11 cellular contexts compared by ENCODE assay signal in the genomic region with DNA sequence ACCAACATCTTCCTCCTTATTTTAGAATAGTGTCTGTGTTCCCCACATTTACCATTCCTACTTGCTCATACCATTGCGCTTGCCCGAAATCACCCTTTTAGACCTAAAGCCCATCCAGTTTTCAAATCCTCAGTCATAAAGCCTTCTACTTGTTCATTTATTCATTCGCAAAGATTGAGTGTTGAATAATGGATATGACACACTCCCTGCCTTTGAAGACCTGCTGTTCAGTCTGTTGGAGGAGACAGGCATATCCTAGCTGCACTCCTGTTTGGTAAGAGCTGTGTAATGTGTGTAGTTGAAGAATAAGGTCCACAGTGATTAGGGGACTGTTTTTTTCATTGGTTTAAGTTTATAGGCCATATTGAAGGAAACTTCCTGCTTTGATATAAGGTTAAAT. TPM values are rescaled to one million over a fixed set of nuclear protein-coding genes. Genes with fewer than 3 reads are reported as not detected.
DNase-seq lines count a peak whose midpoint lies in the region; ATAC-seq, FAIRE-seq and TF ChIP-seq lines count a peak whose summit lies in the region.
"Had no signal": no experiment of that assay in that cellular context is flagged by ENCODE, and none has a peak within 500 bp of the region (broad histone marks: within the 10 kb centered on the region; RNA-seq: fewer than 3 reads in every experiment).

No MANE protein-coding gene starts in this region.

- no peak for TF ChIP-seq CTCF in activated CD8-positive, alpha-beta T cell treated with anti-CD3 and anti-CD28 coated beads for 36 hours (IDR thresholded peaks at IDR 0.05)
- TF ChIP-seq CTCF in GM13977 (IDR thresholded peaks at IDR 0.05; ENCODE audit: extremely low read depth, insufficient read depth, missing control alignments), result no peak

- no peak for ATAC-seq in activated CD8-positive, alpha-beta T cell treated with anti-CD3 and anti-CD28 coated beads for 36 hours

- H3K4me1 Mint-ChIP-seq in activated CD8-positive, alpha-beta T cell treated with anti-CD3 and anti-CD28 coated beads for 36 hours (ENCODE audit: low read depth), result peaks cover 26% of the 10 kb centered on the region
- peaks cover 32 to 50% of the 10 kb centered on the region in 2 donors for H3K4me1 Mint-ChIP-seq in immature natural killer cell

- DNase-seq in HAP-1 (ENCODE audit: low spot score in 2 of 2) (no peak), immature natural killer cell (no peak), GM13977 (ENCODE audit: low spot score) (no peak), small intestine (no peak)
- DNase-seq in activated CD8-positive, alpha-beta T cell treated with anti-CD3 and anti-CD28 coated beads for 36 hours, result no peak
- DNase-seq in stimulated activated naive CD4-positive, alpha-beta T cell (lab: John Stamatoyannopoulos, UW), result no peak
- no peak for DNase-seq in stimulated activated CD4-positive, alpha-beta T cell treated with anti-CD3 and anti-CD28 coated beads, Interleukin-15, amount 100 ng/mL, for 24 hours
- DNase-seq: activated naive CD4-positive, alpha-beta T cell treated with anti-CD3 and anti-CD28 coated beads, Interleukin-2, amount 50 U/mL, for 16 hours; NCI-H2029 treated with DMSO at 0.1 percent for 48 hours; occipital lobe had no signal

- in situ Hi-C loops in HAP-1 (cut with MboI; ENCODE audit: low sequenced_read_pairs), result no loop called here
- in situ Hi-C loops in GM13977 (cut with MboI; ENCODE audit: low pct_unique_long_range_greater_than_20kb, low sequenced_read_pairs, unreplicated experiment), result no loop called here

- no peaks in the 10 kb centered on the region for H3K9me3 ChIP-seq in BLaER1 treated with 17β-estradiol and CSF1 and Interleukin-3, amounts not matched to agents 10 nM and 100 nM (replicated peaks in 1 of 11)
- no peaks in the 10 kb centered on the region for H3K9me3 ChIP-seq in HAP-1
- no peaks in the 10 kb centered on the region for H3K9me3 ChIP-seq in small intestine (ENCODE audit: control insufficient read depth, low read depth)

- H3K27ac Mint-ChIP-seq in activated CD8-positive, alpha-beta T cell treated with anti-CD3 and anti-CD28 coated beads for 36 hours, result peak overlapping the region; percentile 10
- H3K27ac Mint-ChIP-seq in immature natural killer cell, result peak overlapping the region; percentile 8 to 96 (median 72)

- H3K4me1 ChIP-seq in BLaER1 treated with 17β-estradiol and CSF1 and Interleukin-3, amounts not matched to agents 10 nM and 100 nM, result peaks cover 22 to 31% (median 25%) of the 10 kb centered on the region in 10 experiments
- H3K4me1 ChIP-seq in HAP-1 (peaks cover 18% of the 10 kb centered on the region), small intestine (ENCODE audit: control insufficient read depth in 2 of 2, insufficient read depth in 1 of 2, low read depth in 1 of 2, low read length in 1 of 2) (peaks cover 0 to 2% of the 10 kb centered on the region in 2 donors)

- H3K4me3 Mint-ChIP-seq in activated CD8-positive, alpha-beta T cell treated with anti-CD3 and anti-CD28 coated beads for 36 hours, result peak overlapping the region; percentile 95
- peak overlapping the region in 4 of 5 donors; percentile 86 to 95 (median 93) for H3K4me3 Mint-ChIP-seq in immature natural killer cell

- no peak overlapping the region for H3K27ac ChIP-seq in BLaER1 treated with 17β-estradiol and CSF1 and Interleukin-3, amounts not matched to agents 10 nM and 100 nM
- H3K27ac ChIP-seq in small intestine (ENCODE audit: low read depth in 1 of 2, low read length in 1 of 2), result no peak overlapping the region

- H3K27me3 Mint-ChIP-seq in activated CD8-positive, alpha-beta T cell treated with anti-CD3 and anti-CD28 coated beads for 36 hours, result no peaks in the 10 kb centered on the region
- H3K27me3 Mint-ChIP-seq in immature natural killer cell (ENCODE audit: low read depth in 3 of 3), result peaks cover 12 to 16% (median 13%) of the 10 kb centered on the region in 3 donors

- peaks cover 0 to 28% (median 7%) of the 10 kb centered on the region in 11 experiments; a peak in 6 of 22 replicates for H4K20me1 ChIP-seq in BLaER1 treated with 17β-estradiol and CSF1 and Interleukin-3, amounts not matched to agents 10 nM and 100 nM

- whole genome bisulfite sequencing in small intestine, 3 donors, result 93 to 100% (median 94%) methylated on average over 3 of the region's 3 CpGs

- H3K9ac ChIP-seq in BLaER1 treated with 17β-estradiol and CSF1 and Interleukin-3, amounts not matched to agents 10 nM and 100 nM, result peak overlapping the region in 10 of 11 experiments; percentile 77 to 90 (median 84); a peak in 16 of 22 replicates

- peak overlapping the region; percentile 79 to 97 (median 93) for H3K4me2 ChIP-seq in BLaER1 treated with 17β-estradiol and CSF1 and Interleukin-3, amounts not matched to agents 10 nM and 100 nM

- no peaks in the 10 kb centered on the region for H3K27me3 ChIP-seq in BLaER1 treated with 17β-estradiol and CSF1 and Interleukin-3, amounts not matched to agents 10 nM and 100 nM
- H3K27me3 ChIP-seq in HAP-1 (ENCODE audit: low read depth), result no peaks in the 10 kb centered on the region
- H3K27me3 ChIP-seq in small intestine (ENCODE audit: control insufficient read depth in 2 of 2, insufficient read depth in 2 of 2, low read length in 2 of 2), result no peaks in the 10 kb centered on the region

- FAIRE-seq in small intestine (lab: Jason Lieb, UNC), result no peak

- peak overlapping the region in 9 of 10 experiments; percentile 86 to 98 (median 90); a peak in 15 of 20 replicates for H3K4me3 ChIP-seq in BLaER1 treated with 17β-estradiol and CSF1 and Interleukin-3, amounts not matched to agents 10 nM and 100 nM
- H3K4me3 ChIP-seq in HAP-1 (peak overlapping the region; percentile 87), small intestine (ENCODE audit: low read depth in 1 of 2, low read length in 2 of 2) (no peak overlapping the region)

- H3K36me3 ChIP-seq in BLaER1 treated with 17β-estradiol and CSF1 and Interleukin-3, amounts not matched to agents 10 nM and 100 nM, result peaks cover 0 to 41% (median 30%) of the 10 kb centered on the region in 11 experiments; a peak in 18 of 22 replicates
- peaks cover 7% of the 10 kb centered on the region; the same call in 1 of the 2 replicates for H3K36me3 ChIP-seq in HAP-1 (replicated peaks)
- H3K36me3 ChIP-seq in small intestine (ENCODE audit: control insufficient read depth in 2 of 2, insufficient read depth in 2 of 2, low read length in 2 of 2), result no peaks in the 10 kb centered on the region

- CTCF ChIA-PET in activated CD8-positive, alpha-beta T cell treated with anti-CD3 and anti-CD28 coated beads for 36 hours (lab: Charles Lee), result interaction anchor here (0.9 kb wide), 1 partner anchor 557 kb away, joined by 3 read pairs; no protein-coding TSS in a partner anchor

- intact Hi-C loops in activated CD8-positive, alpha-beta T cell treated with anti-CD3 and anti-CD28 coated beads for 36 hours (cut with micrococcal nuclease), result no loop called here

- H3K36me3 Mint-ChIP-seq in activated CD8-positive, alpha-beta T cell treated with anti-CD3 and anti-CD28 coated beads for 36 hours (ENCODE audit: low read depth), result peaks cover 23% of the 10 kb centered on the region
- peaks cover 4 to 5% (median 4%) of the 10 kb centered on the region in 3 donors for H3K36me3 Mint-ChIP-seq in immature natural killer cell

- POLR2A ChIA-PET in activated CD8-positive, alpha-beta T cell treated with anti-CD3 and anti-CD28 coated beads for 36 hours (lab: Charles Lee), result no interaction called here

- no peaks in the 10 kb centered on the region for H3K9me3 Mint-ChIP-seq in activated CD8-positive, alpha-beta T cell treated with anti-CD3 and anti-CD28 coated beads for 36 hours
- no peaks in the 10 kb centered on the region for H3K9me3 Mint-ChIP-seq in immature natural killer cell

RNA-seq across cellular contexts. Expression of gene CNOT10, which starts 1.7 kb away (rescaled TPM):
- total RNA-seq in activated CD8-positive, alpha-beta T cell treated with anti-CD3 and anti-CD28 coated beads for 36 hours, result 10 to 100 TPM; 58.5 to 61.0 TPM
- polyA plus RNA-seq in immature natural killer cell (10 to 100 TPM; 23.6 to 36.7 (median 26.6) TPM), small intestine (10 to 100 TPM; 12.7 to 17.5 (median 13.9) TPM)

Comparison
In these comparisons a context has a peak if more than half of its experiments do, and no peak if none do; other contexts are left out.
1. H3K4me3 ChIP-seq: peak in BLaER1 treated with 17β-estradiol and CSF1 and Interleukin-3, amounts not matched to agents 10 nM and 100 nM (9 of 10) and HAP-1 (single experiment); none in small intestine (0 of 2).